ENCODE assay signal across 8 cellular contexts in genomic region chr3:182682263-182683229, GRCh38.
DNase-seq lines count a peak whose midpoint lies in the region; ATAC-seq, FAIRE-seq and TF ChIP-seq lines count a peak whose summit lies in the region.

No MANE protein-coding gene starts in this region.

- H3K9me3 Mint-ChIP-seq in IgD-negative memory B cell = no peaks in the 10 kb centered on the region
- H3K9me3 Mint-ChIP-seq in T-helper 1 cell treated with Interleukin-12 subunit alpha and Interleukin-12 subunit beta and Interleukin-4 antibody, amounts not matched to agents 30 μg/mL and 1 μg/mL, for 36 hours = no peaks in the 10 kb centered on the region

- TF ChIP-seq CTCF in astrocyte of the spinal cord (IDR thresholded peaks at IDR 0.05; ENCODE audit: low read depth, low read length) = peak; percentile 31

- no peaks in the 10 kb centered on the region for H3K36me3 ChIP-seq in iPS-18a (ENCODE audit: control insufficient read depth, low read depth, low read length)
- H3K36me3 ChIP-seq in small intestine (ENCODE audit: control insufficient read depth in 2 of 2, insufficient read depth in 2 of 2, low read length in 2 of 2) = no peaks in the 10 kb centered on the region

- H3K4me1 ChIP-seq in iPS-18a (ENCODE audit: control insufficient read depth, low read depth, low read length) = peaks cover 6% of the 10 kb centered on the region
- H3K4me1 ChIP-seq in small intestine (ENCODE audit: control insufficient read depth in 2 of 2, insufficient read depth in 1 of 2, low read depth in 1 of 2, low read length in 1 of 2) = peaks cover 3 to 4% of the 10 kb centered on the region in 2 donors

- peaks cover 6 to 9% (median 6%) of the 10 kb centered on the region in 3 donors for H3K4me1 Mint-ChIP-seq in IgD-negative memory B cell
- H3K4me1 Mint-ChIP-seq in T-helper 1 cell treated with Interleukin-12 subunit alpha and Interleukin-12 subunit beta and Interleukin-4 antibody, amounts not matched to agents 30 μg/mL and 1 μg/mL, for 36 hours (ENCODE audit: low read depth) = peaks cover 9% of the 10 kb centered on the region

- peak; percentile 24 for DNase-seq in EH (ENCODE audit: low read depth)
- peak; percentile 52 for DNase-seq in astrocyte of the spinal cord (ENCODE audit: low read depth, low spot score)
- peak; percentile 18 for DNase-seq in small intestine
- DNase-seq in NK-92 treated with Interleukin-12 subunit alpha and Interleukin-12 subunit beta, amount 100 ng/mL, for 24 hours (lab: John Stamatoyannopoulos, UW) = no peak

- H3K4me3 ChIP-seq in astrocyte of the spinal cord (ENCODE audit: low read depth, low read length) (peak overlapping the region; percentile 58), iPS-18a (ENCODE audit: low read length) (peak overlapping the region; percentile 62), small intestine (ENCODE audit: low read depth in 1 of 2, low read length in 2 of 2) (peak overlapping the region; percentile 50 to 58)

- 1% methylated on average over 78 to 79 of the region's 79 CpGs for WGBS in small intestine, 3 donors

- H3K9me3 ChIP-seq in iPS-18a (ENCODE audit: control insufficient read depth, low read depth, low read length) = no peaks in the 10 kb centered on the region
- no peaks in the 10 kb centered on the region for H3K9me3 ChIP-seq in small intestine (ENCODE audit: control insufficient read depth, low read depth)

- in situ Hi-C loops in astrocyte of the spinal cord (cut with HindIII; ENCODE audit: low sequenced_read_pairs) = no loop called here

- no peaks in the 10 kb centered on the region for H3K36me3 Mint-ChIP-seq in IgD-negative memory B cell
- no peaks in the 10 kb centered on the region for H3K36me3 Mint-ChIP-seq in T-helper 1 cell treated with Interleukin-12 subunit alpha and Interleukin-12 subunit beta and Interleukin-4 antibody, amounts not matched to agents 30 μg/mL and 1 μg/mL, for 36 hours (ENCODE audit: low read depth)

- FAIRE-seq in small intestine (lab: Jason Lieb, UNC) = no peak

- H3K27me3 ChIP-seq in iPS-18a (ENCODE audit: control insufficient read depth, insufficient read depth, low read length) (peaks cover 12% of the 10 kb centered on the region), small intestine (ENCODE audit: control insufficient read depth in 2 of 2, insufficient read depth in 2 of 2, low read length in 2 of 2) (peaks cover 0 to 4% of the 10 kb centered on the region in 2 donors)

- peak; percentile 90 for ATAC-seq in GM21529 (IDR thresholded peaks at IDR 0.05; ENCODE audit: unreplicated experiment)

- H3K27ac Mint-ChIP-seq in IgD-negative memory B cell = peak overlapping the region in 2 of 3 donors; percentile 25
- peak overlapping the region; percentile 72 for H3K27ac Mint-ChIP-seq in T-helper 1 cell treated with Interleukin-12 subunit alpha and Interleukin-12 subunit beta and Interleukin-4 antibody, amounts not matched to agents 30 μg/mL and 1 μg/mL, for 36 hours

- H3K27me3 Mint-ChIP-seq in IgD-negative memory B cell = peaks cover 29% of the 10 kb centered on the region
- H3K27me3 Mint-ChIP-seq in T-helper 1 cell treated with Interleukin-12 subunit alpha and Interleukin-12 subunit beta and Interleukin-4 antibody, amounts not matched to agents 30 μg/mL and 1 μg/mL, for 36 hours (ENCODE audit: low read depth) = peaks cover 42% of the 10 kb centered on the region

- H3K9ac ChIP-seq in iPS-18a (ENCODE audit: low read length) = peak overlapping the region; percentile 62

- H3K27ac ChIP-seq in iPS-18a (ENCODE audit: low read length) (no peak overlapping the region), small intestine (ENCODE audit: low read depth in 1 of 2, low read length in 1 of 2) (peak overlapping the region in 1 of 2 donors; percentile 37)

- peak overlapping the region; percentile 74 to 94 (median 86) for H3K4me3 Mint-ChIP-seq in IgD-negative memory B cell
- H3K4me3 Mint-ChIP-seq in T-helper 1 cell treated with Interleukin-12 subunit alpha and Interleukin-12 subunit beta and Interleukin-4 antibody, amounts not matched to agents 30 μg/mL and 1 μg/mL, for 36 hours = peak overlapping the region; percentile 78
